In the genomic region with DNA sequence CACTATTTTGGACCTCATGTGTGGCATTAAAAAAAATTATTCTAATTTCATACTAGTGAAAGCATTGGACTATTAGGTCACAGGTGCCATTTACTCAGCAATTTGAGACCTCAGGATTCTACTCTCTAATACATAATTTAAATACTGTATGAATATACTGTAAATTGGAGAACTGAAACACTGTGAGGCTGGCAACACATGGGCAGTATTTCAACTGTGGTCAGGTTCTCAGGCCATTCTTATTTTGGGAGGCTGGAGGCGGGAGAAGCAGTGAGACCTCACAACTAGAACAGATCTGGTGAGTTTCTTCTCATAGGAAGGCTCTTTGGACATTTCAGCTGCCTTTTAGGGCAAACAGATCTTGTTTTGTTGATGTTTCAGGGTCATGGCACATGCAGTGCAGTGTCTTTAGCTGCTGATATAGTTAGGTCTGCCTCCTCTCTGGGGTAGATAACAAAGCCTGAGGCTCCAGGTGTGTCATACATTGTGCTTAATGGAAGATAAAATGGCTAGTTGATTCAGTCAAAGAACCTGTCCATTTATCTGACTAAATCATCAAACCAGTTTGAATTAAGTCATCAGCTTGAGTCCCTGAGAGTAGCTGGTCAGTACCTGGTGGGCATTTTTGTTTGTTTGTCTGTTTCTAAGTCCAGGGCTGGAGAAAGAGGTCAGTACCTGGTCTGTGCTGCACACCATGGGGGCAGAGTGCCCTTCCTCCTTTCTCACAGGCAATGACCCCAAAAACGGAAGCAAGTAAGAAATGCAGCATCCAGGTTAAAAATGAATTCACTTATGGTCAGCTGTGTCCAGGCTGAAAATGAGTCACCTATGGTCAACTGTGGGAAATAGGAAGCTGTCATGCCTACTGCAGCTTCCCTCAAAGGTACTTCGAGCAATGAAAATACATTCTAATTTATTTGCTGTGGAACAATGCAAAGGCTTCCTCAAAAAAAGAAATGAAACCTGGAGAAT, we compare ENCODE assay signal across 1 cellular context.
TF ChIP-seq lines count a peak whose summit lies in the region.

No MANE protein-coding gene starts in this region.

TF ChIP-seq in HepG2, 621 proteins besides CTCF, POLR2A, EP300 and RAD21 (continued from another document):
- TF ChIP-seq, protein P1, sequence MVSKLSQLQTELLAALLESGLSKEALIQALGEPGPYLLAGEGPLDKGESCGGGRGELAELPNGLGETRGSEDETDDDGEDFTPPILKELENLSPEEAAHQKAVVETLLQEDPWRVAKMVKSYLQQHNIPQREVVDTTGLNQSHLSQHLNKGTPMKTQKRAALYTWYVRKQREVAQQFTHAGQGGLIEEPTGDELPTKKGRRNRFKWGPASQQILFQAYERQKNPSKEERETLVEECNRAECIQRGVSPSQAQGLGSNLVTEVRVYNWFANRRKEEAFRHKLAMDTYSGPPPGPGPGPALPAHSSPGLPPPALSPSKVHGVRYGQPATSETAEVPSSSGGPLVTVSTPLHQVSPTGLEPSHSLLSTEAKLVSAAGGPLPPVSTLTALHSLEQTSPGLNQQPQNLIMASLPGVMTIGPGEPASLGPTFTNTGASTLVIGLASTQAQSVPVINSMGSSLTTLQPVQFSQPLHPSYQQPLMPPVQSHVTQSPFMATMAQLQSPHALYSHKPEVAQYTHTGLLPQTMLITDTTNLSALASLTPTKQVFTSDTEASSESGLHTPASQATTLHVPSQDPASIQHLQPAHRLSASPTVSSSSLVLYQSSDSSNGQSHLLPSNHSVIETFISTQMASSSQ (IDR thresholded peaks at IDR 0.05; ENCODE audit: low read depth): no peak
- TF ChIP-seq, protein P1 (CRISPR knock-in tag; IDR thresholded peaks at IDR 0.05; ENCODE audit: borderline replicate concordance): no peak
- TF ChIP-seq ZNF333 (CRISPR knock-in tag; IDR thresholded peaks at IDR 0.05; ENCODE audit: borderline replicate concordance): no peak
- TF ChIP-seq, protein P2, sequence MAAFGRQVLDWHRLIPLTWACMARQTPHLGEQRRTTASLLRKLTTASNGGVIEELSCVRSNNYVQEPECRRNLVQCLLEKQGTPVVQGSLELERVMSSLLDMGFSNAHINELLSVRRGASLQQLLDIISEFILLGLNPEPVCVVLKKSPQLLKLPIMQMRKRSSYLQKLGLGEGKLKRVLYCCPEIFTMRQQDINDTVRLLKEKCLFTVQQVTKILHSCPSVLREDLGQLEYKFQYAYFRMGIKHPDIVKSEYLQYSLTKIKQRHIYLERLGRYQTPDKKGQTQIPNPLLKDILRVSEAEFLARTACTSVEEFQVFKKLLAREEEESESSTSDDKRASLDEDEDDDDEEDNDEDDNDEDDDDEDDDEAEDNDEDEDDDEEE (CRISPR knock-in tag; IDR thresholded peaks at IDR 0.05): no peak
- TF ChIP-seq, protein P3, sequence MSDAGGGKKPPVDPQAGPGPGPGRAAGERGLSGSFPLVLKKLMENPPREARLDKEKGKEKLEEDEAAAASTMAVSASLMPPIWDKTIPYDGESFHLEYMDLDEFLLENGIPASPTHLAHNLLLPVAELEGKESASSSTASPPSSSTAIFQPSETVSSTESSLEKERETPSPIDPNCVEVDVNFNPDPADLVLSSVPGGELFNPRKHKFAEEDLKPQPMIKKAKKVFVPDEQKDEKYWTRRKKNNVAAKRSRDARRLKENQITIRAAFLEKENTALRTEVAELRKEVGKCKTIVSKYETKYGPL (CRISPR knock-in tag; IDR thresholded peaks at IDR 0.05): no peak
- no peak for TF ChIP-seq U2AF1 (optimal IDR thresholded peaks at IDR 0.05; ENCODE audit: low read depth, low read length)
